28 cellular contexts compared by ENCODE assay signal in genomic region chr2:27025281-27025800, GRCh38. TPM values are rescaled to one million over a fixed set of nuclear protein-coding genes. Genes with fewer than 3 reads are reported as not detected.
"Had no signal": no experiment of that assay in that cellular context is flagged by ENCODE, and none has a peak within 500 bp of the region (broad histone marks: within the 10 kb centered on the region; RNA-seq: fewer than 3 reads in every experiment).

No MANE protein-coding gene starts in this region.

- H3K27me3 ChIP-seq: brain microvascular endothelial cell, cardiac muscle cell, MG63 had no signal

- H3K27ac Mint-ChIP-seq: activated B cell treated with CpG ODN at 0.5 μM for 24 hours; activated CD4-positive, alpha-beta T cell treated with anti-CD3 and anti-CD28 coated beads, Interleukin-2, amount 10 ng/mL, durations not matched to agents 24 days and 14 days; activated CD8-positive, alpha-beta memory T cell treated with anti-CD3 and anti-CD28 coated beads, Interleukin-2, amount 10 ng/mL, durations not matched to agents 7 days and 5 days; activated naive CD8-positive, alpha-beta T cell; activated T-cell treated with anti-CD3 and anti-CD28 coated beads, Interleukin-2, amount 50 U/mL, for 24 hours; activated T-helper 1 cell treated with anti-CD3 and anti-CD28 coated beads, Interleukin-12 subunit alpha, Interleukin-12 subunit beta, Interleukin-2, Interleukin-4 antibody, amounts not matched to agents 30 ng/mL and 10 ng/mL and 1 ng/mL, durations not matched to agents 14 hours and 24 hours and 36 hours; T-cell had no signal

- H3K27ac ChIP-seq: brain microvascular endothelial cell, cardiac muscle cell had no signal

- DNase-seq: activated B cell treated with CpG ODN at 0.5 μM for 24 hours; activated CD4-positive, alpha-beta T cell treated with anti-CD3 and anti-CD28 coated beads for 1 hour; activated CD4-positive, alpha-beta T cell treated with anti-CD3 and anti-CD28 coated beads, Interleukin-2, amount 10 ng/mL, durations not matched to agents 24 days and 14 days; activated CD4-positive, alpha-beta T cell treated with anti-CD3 and anti-CD28 coated beads, Interleukin-2, amount 50 U/mL, for 48 hours; activated CD8-positive, alpha-beta memory T cell treated with anti-CD3 and anti-CD28 coated beads, Interleukin-2, amount 10 ng/mL, durations not matched to agents 7 days and 5 days; activated effector memory CD4-positive, alpha-beta T cell treated with Interleukin-2 at 50 U/mL for 16 hours; activated naive CD4-positive, alpha-beta T cell; activated T-cell treated with anti-CD3 and anti-CD28 coated beads, Interleukin-2, amount 50 U/mL, for 24 hours; amygdala; brain microvascular endothelial cell; MG63; MV-4-11; NCI-H1092 treated with DMSO at 0.1 percent for 48 hours; NCI-H1417 treated with DMSO at 0.1 percent for 48 hours; NCI-H1694; NCI-H2029; NCI-H2107; NCI-H2171 treated with DMSO at 0.1 percent for 48 hours; NCI-H226; NCI-H526 treated with DMSO at 0.1 percent for 48 hours; SIG-M5; T-cell; T-helper 2 cell; T1000 had no signal

- H3K9me3 ChIP-seq: MG63 had no signal

- H3K36me3 Mint-ChIP-seq: T-cell had no signal

- H3K9me3 Mint-ChIP-seq: activated B cell treated with CpG ODN at 0.5 μM for 24 hours; activated CD4-positive, alpha-beta T cell treated with anti-CD3 and anti-CD28 coated beads, Interleukin-2, amount 10 ng/mL, durations not matched to agents 24 days and 14 days; activated T-cell treated with anti-CD3 and anti-CD28 coated beads, Interleukin-2, amount 50 U/mL, for 24 hours; activated T-helper 1 cell treated with anti-CD3 and anti-CD28 coated beads, Interleukin-12 subunit alpha, Interleukin-12 subunit beta, Interleukin-2, Interleukin-4 antibody, amounts not matched to agents 30 ng/mL and 10 ng/mL and 1 ng/mL, durations not matched to agents 14 hours and 24 hours and 36 hours; T-cell had no signal

- ATAC-seq: T-cell had no signal

- H3K4me3 ChIP-seq: cardiac muscle cell, MG63 had no signal

RNA-seq across cellular contexts. Expression of gene MAPRE3, which starts 54.9 kb away (rescaled TPM):
- total RNA-seq: OCI-LY7 had no signal
